In genomic region chr2:33372940-33373553, GRCh38 we compare ENCODE assay signal across 8 cellular contexts.
DNase-seq lines count a peak whose midpoint lies in the region; ATAC-seq and TF ChIP-seq lines count a peak whose summit lies in the region.

No MANE protein-coding gene starts in this region.

- H3K4me1 ChIP-seq in tibial nerve (peaks cover 0 to 41% (median 0%) of the 10 kb centered on the region in 4 donors), aorta (ENCODE audit: control insufficient read depth in 1 of 2, insufficient read depth in 2 of 2, low read length in 2 of 2) (peaks cover 3 to 5% of the 10 kb centered on the region in 2 donors)

- BruUV-seq in Calu3 (replicated peaks; lab: Mats Ljungman, UMichigan), result no TSS peak

- no peaks in the 10 kb centered on the region for H3K4me1 Mint-ChIP-seq in Calu3 (ENCODE audit: low read depth, unreplicated experiment)
- no peaks in the 10 kb centered on the region for H3K4me1 Mint-ChIP-seq in activated naive CD8-positive, alpha-beta T cell treated with anti-CD3 and anti-CD28 coated beads, Interleukin-2, amount 50 U/mL, for 24 hours

- H3K4me3 ChIP-seq in tibial nerve (no peak overlapping the region), aorta (ENCODE audit: low read length in 2 of 2) (no peak overlapping the region)

- H3K36me3 ChIP-seq in tibial nerve (no peaks in the 10 kb centered on the region), aorta (ENCODE audit: control insufficient read depth in 1 of 2, insufficient read depth in 2 of 2, low read length in 1 of 2) (peaks cover 2 to 6% of the 10 kb centered on the region in 2 donors)

- TF ChIP-seq EP300 in tibial nerve (IDR thresholded peaks at IDR 0.05), result no peak

- CTCF ChIA-PET in Calu3 (lab: Charles Lee), result interaction anchor here (0.8 kb wide), 1 partner anchor 287 kb away, joined by 3 read pairs; no protein-coding TSS in a partner anchor

- no peak for TF ChIP-seq POLR2A in tibial nerve (IDR thresholded peaks at IDR 0.05)

- ATAC-seq in GM18907 (IDR thresholded peaks at IDR 0.05; ENCODE audit: unreplicated experiment), result peak; percentile 67
- no peak for ATAC-seq in activated naive CD8-positive, alpha-beta T cell treated with anti-CD3 and anti-CD28 coated beads, Interleukin-2, amount 50 U/mL, for 24 hours
- ATAC-seq in aorta (ENCODE audit: low FRiP score), result no peak

- WGBS in tibial nerve, 2 donors, result 42 to 45% methylated on average over 5 of the region's 5 CpGs
- WGBS in aorta, 2 donors, result 35 to 40% methylated on average over 5 of the region's 5 CpGs

- H3K27me3 ChIP-seq in tibial nerve, result no peaks in the 10 kb centered on the region
- no peaks in the 10 kb centered on the region for H3K27me3 ChIP-seq in aorta (ENCODE audit: control insufficient read depth in 1 of 2, insufficient read depth in 2 of 2, low read length in 1 of 2)

- no peak overlapping the region for H3K4me3 Mint-ChIP-seq in Calu3 (ENCODE audit: low read depth, unreplicated experiment)
- H3K4me3 Mint-ChIP-seq in activated naive CD8-positive, alpha-beta T cell treated with anti-CD3 and anti-CD28 coated beads, Interleukin-2, amount 50 U/mL, for 24 hours, result no peak overlapping the region

- TF ChIP-seq CTCF in Calu3 (IDR thresholded peaks at IDR 0.05; ENCODE audit: unreplicated experiment), result peak; percentile 61
- TF ChIP-seq CTCF in tibial nerve (IDR thresholded peaks at IDR 0.05), result peak; percentile 54 to 70 (median 68)

- H3K9me3 ChIP-seq in tibial nerve (no peaks in the 10 kb centered on the region), aorta (ENCODE audit: control insufficient read depth, low read length) (no peaks in the 10 kb centered on the region)

- intact Hi-C loops in Calu3 (cut with micrococcal nuclease; ENCODE audit: unreplicated experiment) (loop anchor here (1.0 to 10.0 kb wide), 5 partner anchors 286 to 819 kb away; partner anchors contain the start of gene LTBP1), aorta (cut with DNase I) (loop anchor here in 1 of 2 donors (10.0 kb wide), 1 partner anchor 338 kb away; no protein-coding TSS in a partner anchor)

- no peaks in the 10 kb centered on the region for H3K27me3 Mint-ChIP-seq in Calu3 (ENCODE audit: unreplicated experiment)
- no peaks in the 10 kb centered on the region for H3K27me3 Mint-ChIP-seq in activated naive CD8-positive, alpha-beta T cell treated with anti-CD3 and anti-CD28 coated beads, Interleukin-2, amount 50 U/mL, for 24 hours

- no peaks in the 10 kb centered on the region for H3K9me3 Mint-ChIP-seq in Calu3 (ENCODE audit: low read depth, unreplicated experiment)
- H3K9me3 Mint-ChIP-seq in activated naive CD8-positive, alpha-beta T cell treated with anti-CD3 and anti-CD28 coated beads, Interleukin-2, amount 50 U/mL, for 24 hours, result no peaks in the 10 kb centered on the region

- DNase-seq in Calu3 (peak; percentile 49), NCI-H1694 (lab: John Stamatoyannopoulos, UW) (peak; percentile 48), iris pigment epithelial cell (ENCODE audit: low read depth) (peak; percentile 33), tibial nerve (ENCODE audit: low spot score in 2 of 2) (peak in 1 of 2 donors; percentile 68), AG20443 (ENCODE audit: low spot score) (no peak), aorta (no peak)
- peak; percentile 7 for DNase-seq in activated naive CD8-positive, alpha-beta T cell treated with anti-CD3 and anti-CD28 coated beads, Interleukin-2, amount 50 U/mL, for 24 hours

- H3K27ac Mint-ChIP-seq in Calu3 (ENCODE audit: unreplicated experiment), result no peak overlapping the region
- H3K27ac Mint-ChIP-seq in activated naive CD8-positive, alpha-beta T cell treated with anti-CD3 and anti-CD28 coated beads, Interleukin-2, amount 50 U/mL, for 24 hours, result no peak overlapping the region

- no peaks in the 10 kb centered on the region for H3K36me3 Mint-ChIP-seq in Calu3 (ENCODE audit: insufficient read depth, unreplicated experiment)
- no peaks in the 10 kb centered on the region for H3K36me3 Mint-ChIP-seq in activated naive CD8-positive, alpha-beta T cell treated with anti-CD3 and anti-CD28 coated beads, Interleukin-2, amount 50 U/mL, for 24 hours (ENCODE audit: low read depth)

- no peak overlapping the region for H3K27ac ChIP-seq in tibial nerve
- H3K27ac ChIP-seq in aorta (ENCODE audit: low read depth in 1 of 2, low read length in 2 of 2), result no peak overlapping the region

Comparison
In these comparisons a context has a peak if more than half of its experiments do, and no peak if none do; other contexts are left out.
1. DNase-seq: peak in Calu3 (single experiment), NCI-H1694 (single experiment), activated naive CD8-positive, alpha-beta T cell treated with anti-CD3 and anti-CD28 coated beads, Interleukin-2, amount 50 U/mL, for 24 hours (single experiment) and iris pigment epithelial cell (single experiment); none in AG20443 (single experiment) and aorta (0 of 2).